8 cellular contexts compared by ENCODE assay signal in genomic region chr11:65262775-65263174, GRCh38. TPM values are rescaled to one million over a fixed set of nuclear protein-coding genes. Genes with fewer than 3 reads are reported as not detected.
DNase-seq lines count a peak whose midpoint lies in the region; ATAC-seq, FAIRE-seq and TF ChIP-seq lines count a peak whose summit lies in the region.

No MANE protein-coding gene starts in this region.

- H3K36me3 ChIP-seq in effector memory CD4-positive, alpha-beta T cell (ENCODE audit: control insufficient read depth, insufficient read depth, low read length), result no peaks in the 10 kb centered on the region
- peaks cover 17% of the 10 kb centered on the region for H3K36me3 ChIP-seq in osteoblast (ENCODE audit: insufficient read depth, low read length)

- no peak for ATAC-seq in GM19023 (IDR thresholded peaks at IDR 0.05; ENCODE audit: unreplicated experiment)

- H3K4me3 ChIP-seq in effector memory CD4-positive, alpha-beta T cell (ENCODE audit: insufficient read depth, low read depth, low read length, poor library complexity, severe bottlenecking), result peak overlapping the region; percentile 89
- H3K4me3 ChIP-seq in osteoblast (ENCODE audit: insufficient read depth, low read length), result peak overlapping the region; percentile 83

- peak overlapping the region; percentile 93 for H3K27ac ChIP-seq in effector memory CD4-positive, alpha-beta T cell (ENCODE audit: insufficient read depth, low read length, poor library complexity, severe bottlenecking)
- H3K27ac ChIP-seq in osteoblast (ENCODE audit: low read depth, low read length), result peak overlapping the region; percentile 85

- no peaks in the 10 kb centered on the region for H3K27me3 ChIP-seq in effector memory CD4-positive, alpha-beta T cell (replicated peaks; ENCODE audit: control insufficient read depth, insufficient read depth, low read length, poor library complexity, severe bottlenecking)
- H3K27me3 ChIP-seq in osteoblast (ENCODE audit: insufficient read depth, low read length), result no peaks in the 10 kb centered on the region

- peak overlapping the region; percentile 92 for H2AFZ ChIP-seq in osteoblast (ENCODE audit: low read length)

- DNase-seq in EL (peak; percentile 22), NCI-H2227 treated with DMSO at 0.1 percent for 48 hours (lab: John Stamatoyannopoulos, UW) (peak; percentile 28), osteoblast (ENCODE audit: insufficient read length, low spot score, missing footprints) (no peak), NCI-H128 (lab: John Stamatoyannopoulos, UW; ENCODE audit: unreplicated experiment) (no peak), HTR-8/SVneo (ENCODE audit: insufficient read length, low spot score) (no peak)
- DNase-seq in effector memory CD4-positive, alpha-beta T cell, result no peak
- DNase-seq in stimulated activated CD4-positive, alpha-beta T cell treated with anti-CD3 and anti-CD28 coated beads, Interleukin-4, amount 100 ng/mL, for 24 hours, result no peak

- H3K4me2 ChIP-seq in osteoblast (ENCODE audit: insufficient read depth, low read length), result peak overlapping the region; percentile 95

- no peaks in the 10 kb centered on the region for H3K9me3 ChIP-seq in effector memory CD4-positive, alpha-beta T cell (ENCODE audit: control insufficient read depth, low read length)
- H3K9me3 ChIP-seq in osteoblast (ENCODE audit: low read depth, low read length), result no peaks in the 10 kb centered on the region

- TF ChIP-seq CTCF in osteoblast (IDR thresholded peaks at IDR 0.05; ENCODE audit: extremely low read depth, low read depth, low read length), result no peak

- H4K20me1 ChIP-seq in osteoblast (ENCODE audit: insufficient read depth, low read length), result no peaks in the 10 kb centered on the region

- H3K4me1 ChIP-seq in effector memory CD4-positive, alpha-beta T cell (ENCODE audit: control insufficient read depth, insufficient read depth, low read length, poor library complexity, severe bottlenecking), result peaks cover 14% of the 10 kb centered on the region
- H3K4me1 ChIP-seq in osteoblast (ENCODE audit: insufficient read depth, low read length), result peaks cover 12% of the 10 kb centered on the region

- no peak for FAIRE-seq in HTR-8/SVneo (lab: Jason Lieb, UNC)

- H3K79me2 ChIP-seq in osteoblast (ENCODE audit: insufficient read depth, low read length), result peaks cover 42% of the 10 kb centered on the region

RNA-seq across cellular contexts. Expression of gene POLA2, which starts 1.0 kb away (rescaled TPM):
- 4.3 and 6.2 TPM in 2 replicates for total RNA-seq in osteoblast

RNA-seq across cellular contexts. Expression of gene CDC42EP2, which starts 51.9 kb away (rescaled TPM):
- total RNA-seq in osteoblast, result 15.0 and 15.6 TPM in 2 replicates

Comparison
In these comparisons a context has a peak if more than half of its experiments do, and no peak if none do; other contexts are left out.
1. DNase-seq: peak in EL (single experiment) and NCI-H2227 treated with DMSO at 0.1 percent for 48 hours (single experiment); none in effector memory CD4-positive, alpha-beta T cell (0 of 3), osteoblast (single experiment), NCI-H128 (single experiment), stimulated activated CD4-positive, alpha-beta T cell treated with anti-CD3 and anti-CD28 coated beads, Interleukin-4, amount 100 ng/mL, for 24 hours (single experiment) and HTR-8/SVneo (single experiment).